1 cellular context compared by ENCODE assay signal in the genomic region with DNA sequence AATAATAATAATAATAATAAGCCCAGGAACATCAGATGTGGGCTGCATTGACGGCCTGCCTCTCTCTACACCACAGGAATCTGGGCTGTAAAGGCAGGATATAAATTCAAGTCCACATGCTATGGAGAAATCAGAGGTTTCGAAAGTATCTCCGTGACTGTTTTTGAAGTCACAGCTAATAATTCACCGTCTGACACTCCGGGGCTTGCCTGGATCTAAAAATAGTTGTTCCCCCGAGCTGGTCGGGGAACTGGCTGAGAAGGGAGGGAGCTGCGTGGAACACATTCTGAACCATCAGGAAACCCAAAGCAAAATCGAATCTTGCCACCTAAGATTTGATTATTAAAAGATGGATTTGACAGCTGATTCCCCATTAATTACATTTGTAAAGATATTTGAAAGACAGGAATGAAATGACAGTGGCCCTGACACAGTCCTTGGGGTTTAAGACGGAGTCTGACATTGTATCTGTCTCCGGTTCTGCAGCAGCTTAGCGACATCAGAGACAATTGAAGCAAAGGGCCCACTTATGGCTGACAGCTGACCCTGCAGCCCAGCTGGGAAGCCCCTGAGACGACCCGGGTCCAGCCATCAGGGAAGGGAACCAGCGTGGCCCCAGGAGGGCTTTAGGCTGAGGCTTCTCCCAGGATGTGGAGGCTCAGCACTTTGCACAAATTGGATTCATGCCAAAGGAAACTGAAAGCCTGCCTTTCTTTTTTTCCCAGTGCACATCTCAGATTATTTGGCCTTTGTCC.
TF ChIP-seq lines count a peak whose summit lies in the region.

No MANE protein-coding gene starts in this region.

TF ChIP-seq in SK-N-SH treated with all-trans-retinoic acid at 6 μM for 48 hours, 23 proteins besides CTCF, POLR2A, EP300 and RAD21 (continued from another document):
- TF ChIP-seq, protein P1, sequence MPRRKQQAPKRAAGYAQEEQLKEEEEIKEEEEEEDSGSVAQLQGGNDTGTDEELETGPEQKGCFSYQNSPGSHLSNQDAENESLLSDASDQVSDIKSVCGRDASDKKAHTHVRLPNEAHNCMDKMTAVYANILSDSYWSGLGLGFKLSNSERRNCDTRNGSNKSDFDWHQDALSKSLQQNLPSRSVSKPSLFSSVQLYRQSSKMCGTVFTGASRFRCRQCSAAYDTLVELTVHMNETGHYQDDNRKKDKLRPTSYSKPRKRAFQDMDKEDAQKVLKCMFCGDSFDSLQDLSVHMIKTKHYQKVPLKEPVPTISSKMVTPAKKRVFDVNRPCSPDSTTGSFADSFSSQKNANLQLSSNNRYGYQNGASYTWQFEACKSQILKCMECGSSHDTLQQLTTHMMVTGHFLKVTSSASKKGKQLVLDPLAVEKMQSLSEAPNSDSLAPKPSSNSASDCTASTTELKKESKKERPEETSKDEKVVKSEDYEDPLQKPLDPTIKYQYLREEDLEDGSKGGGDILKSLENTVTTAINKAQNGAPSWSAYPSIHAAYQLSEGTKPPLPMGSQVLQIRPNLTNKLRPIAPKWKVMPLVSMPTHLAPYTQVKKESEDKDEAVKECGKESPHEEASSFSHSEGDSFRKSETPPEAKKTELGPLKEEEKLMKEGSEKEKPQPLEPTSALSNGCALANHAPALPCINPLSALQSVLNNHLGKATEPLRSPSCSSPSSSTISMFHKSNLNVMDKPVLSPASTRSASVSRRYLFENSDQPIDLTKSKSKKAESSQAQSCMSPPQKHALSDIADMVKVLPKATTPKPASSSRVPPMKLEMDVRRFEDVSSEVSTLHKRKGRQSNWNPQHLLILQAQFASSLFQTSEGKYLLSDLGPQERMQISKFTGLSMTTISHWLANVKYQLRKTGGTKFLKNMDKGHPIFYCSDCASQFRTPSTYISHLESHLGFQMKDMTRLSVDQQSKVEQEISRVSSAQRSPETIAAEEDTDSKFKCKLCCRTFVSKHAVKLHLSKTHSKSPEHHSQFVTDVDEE (CRISPR knock-in tag; IDR thresholded peaks at IDR 0.05) = no peak
- TF ChIP-seq ZNF70 (CRISPR knock-in tag; IDR thresholded peaks at IDR 0.05) = no peak
TF ChIP-seq in SK-N-SH treated with all-trans-retinoic acid at 6 μM for 48 hours: peak in this region for 0.
